In genomic region chr12:111761706-111762105, GRCh38 we compare ENCODE assay signal across 22 cellular contexts. TPM values are rescaled to one million over a fixed set of nuclear protein-coding genes. Genes with fewer than 3 reads are reported as not detected.
DNase-seq lines count a peak whose midpoint lies in the region; ATAC-seq, FAIRE-seq and TF ChIP-seq lines count a peak whose summit lies in the region.
"Had no signal": no experiment of that assay in that cellular context is flagged by ENCODE, and none has a peak within 500 bp of the region (broad histone marks: within the 10 kb centered on the region; RNA-seq: fewer than 3 reads in every experiment).

No MANE protein-coding gene starts in this region.

- H3K9me3 ChIP-seq in colonic mucosa (no peaks in the 10 kb centered on the region), right lobe of liver (no peaks in the 10 kb centered on the region), stomach (no peaks in the 10 kb centered on the region)
- H3K9me3 ChIP-seq: esophagus muscularis mucosa, left lung, mucosa of descending colon, SJSA1 had no signal

- ATAC-seq in HG03342 (IDR thresholded peaks at IDR 0.05; ENCODE audit: unreplicated experiment) (peak; percentile 39), right lobe of liver (no peak)
- ATAC-seq in stimulated activated memory B cell treated with anti-CD40 and anti-IgM and Interleukin-4, amounts not matched to agents 10 μg/mL and 1 μg/mL and 100 μg/mL, for 72 hours: peak; percentile 35
- ATAC-seq in activated T-cell treated with anti-CD3 and anti-CD28 coated beads, Interleukin-2, amount 50 U/mL, for 72 hours (replicated peaks in 1 of 2): no peak
- ATAC-seq: left lung had no signal

- peaks cover 6% of the 10 kb centered on the region for H3K36me3 Mint-ChIP-seq in stimulated activated memory B cell treated with anti-CD40 and anti-IgM and Interleukin-4, amounts not matched to agents 10 μg/mL and 1 μg/mL and 100 μg/mL, for 72 hours
- H3K36me3 Mint-ChIP-seq in activated T-cell treated with anti-CD3 and anti-CD28 coated beads, Interleukin-2, amount 50 U/mL, for 72 hours (ENCODE audit: insufficient read depth in 2 of 2): peaks cover 3 to 6% of the 10 kb centered on the region in 2 donors

- H3K27me3 ChIP-seq in colonic mucosa: no peaks in the 10 kb centered on the region
- H3K27me3 ChIP-seq in right lobe of liver: no peaks in the 10 kb centered on the region
- no peaks in the 10 kb centered on the region for H3K27me3 ChIP-seq in stomach
- H3K27me3 ChIP-seq: cardiac muscle cell, dorsolateral prefrontal cortex, esophagus muscularis mucosa, left lung, SJSA1 had no signal

- TF ChIP-seq CTCF in colonic mucosa (IDR thresholded peaks at IDR 0.05) (no peak), right lobe of liver (IDR thresholded peaks at IDR 0.05) (no peak), stomach (IDR thresholded peaks at IDR 0.05) (no peak)

- no peaks in the 10 kb centered on the region for H3K27me3 Mint-ChIP-seq in stimulated activated memory B cell treated with anti-CD40 and anti-IgM and Interleukin-4, amounts not matched to agents 10 μg/mL and 1 μg/mL and 100 μg/mL, for 72 hours
- peaks cover 49% of the 10 kb centered on the region for H3K27me3 Mint-ChIP-seq in activated T-cell treated with anti-CD3 and anti-CD28 coated beads, Interleukin-2, amount 50 U/mL, for 72 hours (ENCODE audit: low read depth)

- H3K27ac ChIP-seq in colonic mucosa: peak overlapping the region; percentile 32
- no peak overlapping the region for H3K27ac ChIP-seq in right lobe of liver
- H3K27ac ChIP-seq in stomach: peak overlapping the region in 1 of 5 donors; percentile 27
- H3K27ac ChIP-seq: cardiac muscle cell, dorsolateral prefrontal cortex, esophagus muscularis mucosa, left lung, PC-9, SJSA1 had no signal

- no peaks in the 10 kb centered on the region for H3K9me3 Mint-ChIP-seq in stimulated activated memory B cell treated with anti-CD40 and anti-IgM and Interleukin-4, amounts not matched to agents 10 μg/mL and 1 μg/mL and 100 μg/mL, for 72 hours
- no peaks in the 10 kb centered on the region for H3K9me3 Mint-ChIP-seq in activated T-cell treated with anti-CD3 and anti-CD28 coated beads, Interleukin-2, amount 50 U/mL, for 72 hours
- H3K9me3 Mint-ChIP-seq: T-helper 2 cell treated with Interferon-gamma antibody and Interleukin-4, amounts not matched to agents 5 μg/mL and 100 μg/mL, for 36 hours had no signal

- no peak for TF ChIP-seq EP300 in stomach (IDR thresholded peaks at IDR 0.05)

- DNase-seq in GM12892 (ENCODE audit: insufficient read length) (no peak), colonic mucosa (no peak), right lobe of liver (no peak), stomach (no peak)
- no peak for DNase-seq in activated T-cell treated with anti-CD3 and anti-CD28 coated beads, Interleukin-2, amount 50 U/mL, for 72 hours
- DNase-seq: dorsolateral prefrontal cortex; GF-D8; HCEC 1CT; mucosa of descending colon; NCI-H1105; NCI-H524 treated with DMSO at 0.1 percent for 48 hours; nucleus accumbens; PC-9; stimulated activated CD4-positive, alpha-beta T cell treated with anti-CD3 and anti-CD28 coated beads, Interleukin-1b, Interleukin-23, amount 100 ng/mL, for 48 hours had no signal

- WGBS in right lobe of liver (ENCODE audit: insufficient coverage, low coverage, low lambda C conversion rate, missing lambda C conversion rate): 42% methylated on average over 3 of the region's 3 CpGs
- 31 to 51% (median 48%) methylated on average over 3 of the region's 3 CpGs for WGBS in stomach, 5 donors

- TF ChIP-seq POLR2A in GM12892 (IDR thresholded peaks at IDR 0.05; ENCODE audit: low read depth, low read length) (no peak), right lobe of liver (IDR thresholded peaks at IDR 0.05) (no peak), stomach (IDR thresholded peaks at IDR 0.05) (no peak)

- intact Hi-C loops in colonic mucosa (cut with DNase I) (no loop called here), right lobe of liver (cut with DNase I) (no loop called here), stomach (cut with DNase I; ENCODE audit: low total_unique reads) (no loop called here)

- H3K36me3 ChIP-seq in colonic mucosa: no peaks in the 10 kb centered on the region
- no peaks in the 10 kb centered on the region for H3K36me3 ChIP-seq in right lobe of liver
- peaks cover 0 to 5% (median 3%) of the 10 kb centered on the region in 4 donors for H3K36me3 ChIP-seq in stomach
- H3K36me3 ChIP-seq: cardiac muscle cell, left lung, SJSA1 had no signal

- peaks cover 95% of the 10 kb centered on the region for H3K4me1 Mint-ChIP-seq in stimulated activated memory B cell treated with anti-CD40 and anti-IgM and Interleukin-4, amounts not matched to agents 10 μg/mL and 1 μg/mL and 100 μg/mL, for 72 hours
- H3K4me1 Mint-ChIP-seq in activated T-cell treated with anti-CD3 and anti-CD28 coated beads, Interleukin-2, amount 50 U/mL, for 72 hours (ENCODE audit: low read depth): peaks cover 35% of the 10 kb centered on the region

- H3K4me1 ChIP-seq in colonic mucosa: no peaks in the 10 kb centered on the region
- peaks cover 0 to 29% (median 8%) of the 10 kb centered on the region in 4 donors for H3K4me1 ChIP-seq in right lobe of liver
- H3K4me1 ChIP-seq in stomach: peaks cover 23 to 40% (median 36%) of the 10 kb centered on the region in 4 donors

- H3K9ac ChIP-seq in colonic mucosa (ENCODE audit: low read depth in 2 of 2, low read length in 2 of 2): no peak overlapping the region

- H3K4me3 Mint-ChIP-seq in stimulated activated memory B cell treated with anti-CD40 and anti-IgM and Interleukin-4, amounts not matched to agents 10 μg/mL and 1 μg/mL and 100 μg/mL, for 72 hours: peak overlapping the region; percentile 16
- no peak overlapping the region for H3K4me3 Mint-ChIP-seq in activated T-cell treated with anti-CD3 and anti-CD28 coated beads, Interleukin-2, amount 50 U/mL, for 72 hours
- H3K4me3 Mint-ChIP-seq: T-helper 2 cell treated with Interferon-gamma antibody and Interleukin-4, amounts not matched to agents 5 μg/mL and 100 μg/mL, for 36 hours had no signal

- peak; percentile 90 for FAIRE-seq in GM12892 (lab: Jason Lieb, UNC)
- FAIRE-seq: urothelium cell line had no signal

- H3K4me3 ChIP-seq in colonic mucosa (no peak overlapping the region), right lobe of liver (no peak overlapping the region), stomach (no peak overlapping the region)
- H3K4me3 ChIP-seq: cardiac muscle cell, dorsolateral prefrontal cortex, esophagus muscularis mucosa, left lung, mucosa of descending colon, PC-9, SJSA1 had no signal

- peak overlapping the region; percentile 28 for H3K27ac Mint-ChIP-seq in stimulated activated memory B cell treated with anti-CD40 and anti-IgM and Interleukin-4, amounts not matched to agents 10 μg/mL and 1 μg/mL and 100 μg/mL, for 72 hours
- no peak overlapping the region for H3K27ac Mint-ChIP-seq in activated T-cell treated with anti-CD3 and anti-CD28 coated beads, Interleukin-2, amount 50 U/mL, for 72 hours
- H3K27ac Mint-ChIP-seq: T-helper 2 cell treated with Interferon-gamma antibody and Interleukin-4, amounts not matched to agents 5 μg/mL and 100 μg/mL, for 36 hours had no signal

RNA-seq across cellular contexts. Expression of gene ALDH2, which starts 5.0 kb away (rescaled TPM):
- 5.9 TPM for polyA plus RNA-seq in GM12892 (2012; ENCODE audit: missing spikeins)
- total RNA-seq in colonic mucosa: 100 to 1,000 TPM; 240 to 398 TPM
- 1,000 to 10,000 TPM in 2 of 6 experiments, 100 to 1,000 TPM in 4; 287 to 1,060 (median 749) TPM for total RNA-seq in right lobe of liver
- total RNA-seq in stomach: 100 to 1,000 TPM in 3 of 5 donors, 10 to 100 TPM in 2; 50.3 to 196 (median 116) TPM
- 100 to 1,000 TPM; 129 to 296 (median 134) TPM for polyA plus RNA-seq in stomach
- 10 to 100 TPM; 21.1 to 28.0 TPM for total RNA-seq in activated T-cell treated with anti-CD3 and anti-CD28 coated beads, Interleukin-2, amount 50 U/mL, for 72 hours

Comparison
In these comparisons a context has a peak if more than half of its experiments do, and no peak if none do; other contexts are left out.
1. ATAC-seq: peak in HG03342 (single experiment) and stimulated activated memory B cell treated with anti-CD40 and anti-IgM and Interleukin-4, amounts not matched to agents 10 μg/mL and 1 μg/mL and 100 μg/mL, for 72 hours (single experiment); none in right lobe of liver (0 of 4) and activated T-cell treated with anti-CD3 and anti-CD28 coated beads, Interleukin-2, amount 50 U/mL, for 72 hours (0 of 2).